22 cellular contexts compared by ENCODE assay signal in genomic region chr20:33176101-33176500, GRCh38. TPM values are rescaled to one million over a fixed set of nuclear protein-coding genes. Genes with fewer than 3 reads are reported as not detected.
"Had no signal": no experiment of that assay in that cellular context is flagged by ENCODE, and none has a peak within 500 bp of the region (broad histone marks: within the 10 kb centered on the region; RNA-seq: fewer than 3 reads in every experiment).

No MANE protein-coding gene starts in this region.

- H3K36me3 ChIP-seq: MG63 had no signal

- H3K27ac ChIP-seq: RWPE1 had no signal

- H3K4me3 ChIP-seq: MG63 had no signal

- H3K9me3 ChIP-seq: MG63, SK-N-SH had no signal

- H3K27me3 ChIP-seq: MG63 had no signal

- DNase-seq: IMR-90, Karpas-422, KG1, MG63, NCI-H1105, NCI-H1417, NCI-H1436 treated with DMSO at 0.1 percent for 48 hours, NCI-H1694, NCI-H187 treated with DMSO at 0.1 percent for 48 hours, NCI-H2029 treated with DMSO at 0.1 percent for 48 hours, NCI-H2171 treated with DMSO at 0.1 percent for 48 hours, NCI-H345, NCI-H446 treated with DMSO at 0.1 percent for 48 hours, NCI-H510A treated with DMSO at 0.1 percent for 48 hours, NCI-H69, SHP77, SK-N-SH, SW 1271 had no signal

RNA-seq across cellular contexts. Expression of gene BPIFA2, which starts 8.1 kb away (rescaled TPM):
- total RNA-seq: HepG2, HT1080, IMR-90, SK-MEL-5 had no signal
- polyA plus RNA-seq: HepG2, IMR-90, SK-N-SH had no signal

RNA-seq across cellular contexts. Expression of gene BPIFA3, which starts 41.1 kb away (rescaled TPM):
- total RNA-seq: HepG2, HT1080, IMR-90, SK-MEL-5 had no signal
- polyA plus RNA-seq: HepG2, IMR-90, SK-N-SH had no signal

RNA-seq across cellular contexts. Expression of gene BPIFA1, which starts 59.7 kb away (rescaled TPM):
- total RNA-seq: HepG2, HT1080, IMR-90, SK-MEL-5 had no signal
- polyA plus RNA-seq: HepG2, IMR-90, SK-N-SH had no signal
